Comparison of ENCODE assay signal across 18 cellular contexts in genomic region chr11:128964463-128964930, GRCh38. TPM values are rescaled to one million over a fixed set of nuclear protein-coding genes. Genes with fewer than 3 reads are reported as not detected.
DNase-seq lines count a peak whose midpoint lies in the region; ATAC-seq and TF ChIP-seq lines count a peak whose summit lies in the region.
"Had no signal": no experiment of that assay in that cellular context is flagged by ENCODE, and none has a peak within 500 bp of the region (broad histone marks: within the 10 kb centered on the region; RNA-seq: fewer than 3 reads in every experiment).

No MANE protein-coding gene starts in this region.

- 48 to 63% methylated on average over 7 of the region's 7 CpGs for WGBS in lung, 2 donors

- H3K9me3 Mint-ChIP-seq in WTC11 = no peaks in the 10 kb centered on the region
- no peaks in the 10 kb centered on the region for H3K9me3 Mint-ChIP-seq in CD8-positive, alpha-beta T cell
- H3K9me3 Mint-ChIP-seq: HFFc6, nephron had no signal

- peaks cover 9% of the 10 kb centered on the region for H3K4me1 Mint-ChIP-seq in WTC11
- peaks cover 7% of the 10 kb centered on the region for H3K4me1 Mint-ChIP-seq in CD8-positive, alpha-beta T cell (ENCODE audit: low read depth)

- H3K79me2 ChIP-seq in DND-41 (ENCODE audit: insufficient read depth, low read length) = no peaks in the 10 kb centered on the region

- CTCF ChIA-PET in WTC11 (lab: Charles Lee) = interaction anchor here (1.2 to 1.3 kb wide), 2 partner anchors 79 to 84 kb away, joined by 4 to 5 read pairs; no protein-coding TSS in a partner anchor
- CTCF ChIA-PET in CD8-positive, alpha-beta T cell (lab: Charles Lee) = interaction anchor here (1.3 kb wide), 1 partner anchor 793 kb away, joined by 3 read pairs; no protein-coding TSS in a partner anchor

- H3K9ac ChIP-seq in DND-41 (ENCODE audit: low read depth, low read length) = peak overlapping the region; percentile 44; the same call in 1 of the 2 replicates

- H3K36me3 ChIP-seq in DND-41 (ENCODE audit: insufficient read depth, low read length) (no peaks in the 10 kb centered on the region), lung (ENCODE audit: control insufficient read depth in 2 of 2, insufficient read depth in 2 of 2, low read length in 2 of 2) (peaks cover 4 to 10% of the 10 kb centered on the region in 2 donors)
- H3K36me3 ChIP-seq in CD8-positive, alpha-beta T cell (ENCODE audit: insufficient read depth, low read length) = no peaks in the 10 kb centered on the region

- ATAC-seq in DND-41 (ENCODE audit: insufficient read depth, low read depth) (0 out of 3 replicates have a peak, but pooled peaks have one; percentile 4), WTC11 (peak; percentile 63), lung (ENCODE audit: insufficient read depth, low FRiP score) (peak; percentile 28)
- ATAC-seq in CD8-positive, alpha-beta T cell = no peak

- peak overlapping the region; percentile 52 for H3K4me2 ChIP-seq in DND-41 (ENCODE audit: insufficient read depth, low read length)

- POLR2A ChIA-PET in WTC11 (lab: Charles Lee) = no interaction called here
- POLR2A ChIA-PET in CD8-positive, alpha-beta T cell (lab: Charles Lee) = no interaction called here

- H3K9me3 ChIP-seq in DND-41 (ENCODE audit: insufficient read depth, low read length, severe bottlenecking) (no peaks in the 10 kb centered on the region), lung (ENCODE audit: control insufficient read depth in 2 of 2, insufficient read depth in 1 of 2, low read length in 1 of 2) (no peaks in the 10 kb centered on the region)
- no peaks in the 10 kb centered on the region for H3K9me3 ChIP-seq in CD8-positive, alpha-beta T cell (ENCODE audit: low read length)

- peak overlapping the region; percentile 63 for H2AFZ ChIP-seq in DND-41 (ENCODE audit: low read depth, low read length)

- no peak overlapping the region for H3K4me3 Mint-ChIP-seq in WTC11
- H3K4me3 Mint-ChIP-seq in CD8-positive, alpha-beta T cell = no peak overlapping the region
- H3K4me3 Mint-ChIP-seq: HFFc6, nephron had no signal

- peaks cover 48% of the 10 kb centered on the region for H3K4me1 ChIP-seq in DND-41 (ENCODE audit: insufficient read depth, low read length)
- H3K4me1 ChIP-seq in lung (ENCODE audit: control insufficient read depth in 2 of 2, insufficient read depth in 2 of 2, low read length in 2 of 2) = no peaks in the 10 kb centered on the region
- peaks cover 3% of the 10 kb centered on the region for H3K4me1 ChIP-seq in CD8-positive, alpha-beta T cell (ENCODE audit: insufficient read depth, low read length)

- H3K36me3 Mint-ChIP-seq in WTC11 = peaks cover under 1% of the 10 kb centered on the region; the same call in 1 of the 2 replicates
- H3K36me3 Mint-ChIP-seq in CD8-positive, alpha-beta T cell = peaks cover under 1% of the 10 kb centered on the region

- H3K27me3 ChIP-seq in DND-41 (ENCODE audit: insufficient read depth, low read length, poor library complexity) (no peaks in the 10 kb centered on the region), lung (ENCODE audit: control insufficient read depth, insufficient read depth) (no peaks in the 10 kb centered on the region)
- H3K27me3 ChIP-seq in CD8-positive, alpha-beta T cell (ENCODE audit: insufficient read depth, low read length) = no peaks in the 10 kb centered on the region

- TF ChIP-seq CTCF in DND-41 (IDR thresholded peaks at IDR 0.05; ENCODE audit: borderline replicate concordance, extremely low read depth, low read length, poor library complexity, severe bottlenecking) = no peak
- no peak for TF ChIP-seq CTCF in WTC11 (IDR thresholded peaks at IDR 0.05)
- no peak for TF ChIP-seq CTCF in lung (IDR thresholded peaks at IDR 0.05; ENCODE audit: control extremely low read depth, extremely low read depth)
- no peak for TF ChIP-seq CTCF in CD8-positive, alpha-beta T cell (IDR thresholded peaks at IDR 0.05)

- peak; percentile 31 for DNase-seq in NCI-H82 (lab: John Stamatoyannopoulos, UW)
- DNase-seq in NCI-H82 treated with DMSO at 0.1 percent for 48 hours (lab: John Stamatoyannopoulos, UW; ENCODE audit: unreplicated experiment) = no peak
- no peak for DNase-seq in DND-41
- DNase-seq in WTC11 (ENCODE audit: low spot score) = no peak
- DNase-seq in lung (ENCODE audit: low spot score) = no peak
- no peak for DNase-seq in CD8-positive, alpha-beta T cell
- no peak for DNase-seq in cerebellum (ENCODE audit: low spot score)
- no peak for DNase-seq in stimulated activated CD4-positive, alpha-beta T cell treated with anti-CD3 and anti-CD28 coated beads, Interleukin-4, amount 100 ng/mL, for 1 hour
- DNase-seq: activated CD4-positive, alpha-beta T cell treated with anti-CD3 and anti-CD28 coated beads, Interleukin-2, amount 50 U/mL, for 48 hours; activated gamma-delta T cell; EL; HFFc6; MV-4-11; OCI-M1 had no signal

- no peaks in the 10 kb centered on the region for H3K27me3 Mint-ChIP-seq in WTC11 (ENCODE audit: low read depth)
- no peaks in the 10 kb centered on the region for H3K27me3 Mint-ChIP-seq in CD8-positive, alpha-beta T cell (ENCODE audit: low read depth)

- intact Hi-C loops in CD8-positive, alpha-beta T cell (cut with DNase I, micrococcal nuclease) = no loop called here

- no peak overlapping the region for H3K27ac Mint-ChIP-seq in WTC11
- H3K27ac Mint-ChIP-seq in CD8-positive, alpha-beta T cell = no peak overlapping the region
- H3K27ac Mint-ChIP-seq: HFFc6, nephron had no signal

- H3K4me3 ChIP-seq in DND-41 (ENCODE audit: low read depth in 1 of 2, low read length in 2 of 2) (peak overlapping the region in 1 of 2 experiments; percentile 34; a peak in 1 of 4 replicates), lung (no peak overlapping the region)
- no peak overlapping the region for H3K4me3 ChIP-seq in CD8-positive, alpha-beta T cell (ENCODE audit: low read depth, low read length)

- no peaks in the 10 kb centered on the region for H4K20me1 ChIP-seq in DND-41 (ENCODE audit: insufficient read depth, low read length)

- H3K27ac ChIP-seq in DND-41 (ENCODE audit: low read length) (peak overlapping the region; percentile 90), lung (ENCODE audit: low read depth in 1 of 2, low read length in 1 of 2) (no peak overlapping the region)
- no peak overlapping the region for H3K27ac ChIP-seq in CD8-positive, alpha-beta T cell (ENCODE audit: low read depth, low read length)
- H3K27ac ChIP-seq: epithelial cell of prostate had no signal

TF ChIP-seq in WTC11, 78 proteins besides CTCF, POLR2A, EP300 and RAD21:
- no peak for TF ChIP-seq AFF4 (CRISPR knock-in tag; IDR thresholded peaks at IDR 0.05; ENCODE audit: borderline replicate concordance)
- no peak for TF ChIP-seq ZSCAN18 (CRISPR knock-in tag; IDR thresholded peaks at IDR 0.05)

RNA-seq across cellular contexts. Expression of gene TP53AIP1, which starts 21.8 kb away (rescaled TPM):
- total RNA-seq in WTC11 (2021) (0.07 TPM in 1 of 3 replicates, not detected in the others), lung (1 to 10 TPM in 1 of 2 donors, under 1 TPM in 1; 0.61 to 1.8 TPM), cerebellum (1.5 TPM)
- polyA plus RNA-seq in lung = 1 to 10 TPM in 1 of 2 donors, under 1 TPM in 1; 0.16 to 1.4 TPM
- under 1 TPM in 1 of 2 experiments, not detected in 1; 0.24 TPM for total RNA-seq in CD8-positive, alpha-beta T cell
- total RNA-seq: HFFc6, lung microvascular endothelial cell had no signal
- polyA plus RNA-seq: urinary bladder had no signal
